8 cellular contexts compared by ENCODE assay signal in the genomic region with DNA sequence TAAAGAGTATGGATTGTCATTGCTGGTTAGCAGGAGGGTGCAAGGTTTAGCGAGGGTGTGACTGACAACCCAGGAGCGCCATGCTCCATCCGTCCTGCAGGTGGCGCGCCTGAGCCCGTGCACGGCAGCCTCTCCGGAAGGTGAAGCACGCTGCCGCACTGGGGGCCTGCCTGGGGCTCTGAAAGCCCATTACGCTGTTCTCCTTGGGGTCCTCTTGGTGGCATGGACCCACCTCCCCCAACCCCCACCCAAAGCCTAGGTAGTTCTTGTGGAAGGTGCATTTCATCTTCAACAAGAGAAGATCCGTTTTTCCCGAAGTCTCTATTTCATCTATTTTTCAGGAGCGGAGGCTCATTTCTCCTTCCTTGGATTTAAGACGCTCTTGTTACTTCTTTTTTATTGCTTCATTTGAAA.
DNase-seq lines count a peak whose midpoint lies in the region; ATAC-seq and TF ChIP-seq lines count a peak whose summit lies in the region.

No MANE protein-coding gene starts in this region.

- peak; percentile 81 for ATAC-seq in WTC11
- no peak for ATAC-seq in HG03039 (IDR thresholded peaks at IDR 0.05; ENCODE audit: unreplicated experiment)

- H3K27me3 Mint-ChIP-seq in WTC11 (ENCODE audit: low read depth) (peaks cover 21% of the 10 kb centered on the region), mesothelial cell of epicardium (ENCODE audit: low read depth) (peaks cover 8% of the 10 kb centered on the region)

- H3K9me3 Mint-ChIP-seq in WTC11 (peaks cover 41% of the 10 kb centered on the region), mesothelial cell of epicardium (peaks cover 12% of the 10 kb centered on the region)

- H3K4me3 Mint-ChIP-seq in WTC11 (no peak overlapping the region), mesothelial cell of epicardium (no peak overlapping the region)

- in situ Hi-C loops in GM23248 (cut with MboI): no loop called here

- CTCF ChIA-PET in WTC11 (lab: Charles Lee): interaction anchor here (0.6 to 2.5 kb wide), 4 partner anchors 8 to 90 kb away, joined by 3 to 11 read pairs (median 8); no protein-coding TSS in a partner anchor

- POLR2A ChIA-PET in WTC11 (lab: Charles Lee): no interaction called here

- no peaks in the 10 kb centered on the region for H3K9me3 ChIP-seq in GM23248 (ENCODE audit: low read depth)

- H2AFZ ChIP-seq in GM23248: no peak overlapping the region

- peaks cover 15% of the 10 kb centered on the region; the same call in 1 of the 2 replicates for H3K27me3 ChIP-seq in GM23248 (replicated peaks; ENCODE audit: insufficient read depth)

- H4K20me1 ChIP-seq in GM23248 (ENCODE audit: insufficient read depth): no peaks in the 10 kb centered on the region

- H3K79me2 ChIP-seq in GM23248 (ENCODE audit: insufficient read depth): no peaks in the 10 kb centered on the region

- H3K4me2 ChIP-seq in GM23248 (ENCODE audit: unreplicated experiment): no peak overlapping the region

- H3K9ac ChIP-seq in GM23248: no peak overlapping the region

- H3K9me2 ChIP-seq in GM23248 (ENCODE audit: insufficient read depth): no peaks in the 10 kb centered on the region

- H3K36me3 ChIP-seq in GM23248 (ENCODE audit: low read depth): no peaks in the 10 kb centered on the region

- H3K36me3 Mint-ChIP-seq in WTC11 (peaks cover 23% of the 10 kb centered on the region), mesothelial cell of epicardium (peaks cover 2% of the 10 kb centered on the region)

- H3K27ac Mint-ChIP-seq in WTC11 (no peak overlapping the region), mesothelial cell of epicardium (no peak overlapping the region)

- H3K4me1 ChIP-seq in GM23248 (ENCODE audit: insufficient read depth): peaks cover 7% of the 10 kb centered on the region; the same call in 1 of the 2 replicates

- H3K4me1 Mint-ChIP-seq in WTC11: peaks cover 35% of the 10 kb centered on the region
- H3K4me1 Mint-ChIP-seq in mesothelial cell of epicardium: peaks cover 18% of the 10 kb centered on the region

- no peak overlapping the region for H3K27ac ChIP-seq in GM23248

- H3K4me3 ChIP-seq in GM23248: no peak overlapping the region
- no peak overlapping the region for H3K4me3 ChIP-seq in cardiac fibroblast (replicated peaks in 1 of 2; ENCODE audit: low read depth in 2 of 2, low read length in 2 of 2)

- H3F3A ChIP-seq in GM23248 (ENCODE audit: insufficient read depth): no peaks in the 10 kb centered on the region

- DNase-seq in 8988T (peak; percentile 47), GM23248 (peak; percentile 49), WTC11 (ENCODE audit: low spot score) (peak; percentile 81), cardiac fibroblast (ENCODE audit: low read depth in 2 of 2) (peak; percentile 20 to 29), mesothelial cell of epicardium (ENCODE audit: low spot score in 2 of 2, unreplicated experiment in 2 of 2) (peak in 1 of 2 experiments; percentile 58), occipital lobe (lab: John Stamatoyannopoulos, UW) (no peak)
- peak; percentile 28 to 44 for DNase-seq in stimulated activated CD8-positive, alpha-beta memory T cell treated with anti-CD3 and anti-CD28 coated beads, Interleukin-7, amount 100 ng/mL, for 48 hours (ENCODE audit: extremely low read depth in 1 of 2, low read depth in 1 of 2)

- TF ChIP-seq CTCF in WTC11 (IDR thresholded peaks at IDR 0.05) (peak; percentile 96), cardiac fibroblast (IDR thresholded peaks at IDR 0.05; ENCODE audit: low read depth, low read length) (peak; percentile 94), mesothelial cell of epicardium (IDR thresholded peaks at IDR 0.05; ENCODE audit: unreplicated experiment) (peak; percentile 84)

- 25 to 27% methylated on average over 15 of the region's 15 CpGs for WGBS in GM23248 (ENCODE audit: low coverage in 1 of 2, low lambda C conversion rate in 2 of 2, missing lambda C conversion rate in 2 of 2), 2 experiments

TF ChIP-seq in WTC11, 78 proteins besides CTCF, POLR2A, EP300 and RAD21:
- TF ChIP-seq TEAD1 (CRISPR knock-in tag; IDR thresholded peaks at IDR 0.05): peak; percentile 53; the same call in 1 of the 2 replicates
- TF ChIP-seq, protein P1, sequence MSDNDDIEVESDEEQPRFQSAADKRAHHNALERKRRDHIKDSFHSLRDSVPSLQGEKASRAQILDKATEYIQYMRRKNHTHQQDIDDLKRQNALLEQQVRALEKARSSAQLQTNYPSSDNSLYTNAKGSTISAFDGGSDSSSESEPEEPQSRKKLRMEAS (CRISPR knock-in tag; IDR thresholded peaks at IDR 0.05): peak; percentile 87
- TF ChIP-seq, protein P2, sequence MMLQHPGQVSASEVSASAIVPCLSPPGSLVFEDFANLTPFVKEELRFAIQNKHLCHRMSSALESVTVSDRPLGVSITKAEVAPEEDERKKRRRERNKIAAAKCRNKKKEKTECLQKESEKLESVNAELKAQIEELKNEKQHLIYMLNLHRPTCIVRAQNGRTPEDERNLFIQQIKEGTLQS (CRISPR knock-in tag; conservative IDR thresholded peaks at IDR 0.05): no peak
